36 cellular contexts compared by ENCODE assay signal in the genomic region with DNA sequence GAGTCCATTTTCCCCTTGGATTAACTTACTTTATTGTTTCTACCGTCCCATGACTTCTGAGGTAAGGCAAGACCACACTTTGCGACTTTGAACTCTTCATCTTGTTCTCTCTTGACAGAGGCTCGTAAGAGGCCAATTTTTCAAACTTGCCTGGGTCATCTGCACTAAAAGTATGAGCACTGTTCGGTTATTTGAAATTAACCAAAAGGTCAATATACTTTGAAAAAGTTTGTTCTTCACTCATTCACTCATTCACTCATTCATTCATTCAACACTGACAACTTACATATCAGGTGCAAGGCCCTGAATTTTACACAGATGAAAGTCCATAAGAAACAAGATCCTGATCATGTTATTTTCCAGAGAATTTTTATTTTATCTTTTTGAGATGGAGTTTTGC.
"Had no signal": no experiment of that assay in that cellular context is flagged by ENCODE, and none has a peak within 500 bp of the region (broad histone marks: within the 10 kb centered on the region; RNA-seq: fewer than 3 reads in every experiment).

No MANE protein-coding gene starts in this region.

- H3K27ac Mint-ChIP-seq: activated CD4-positive, alpha-beta memory T cell treated with anti-CD3 and anti-CD28 coated beads for 36 hours; activated T-helper 1 cell treated with anti-CD3 and anti-CD28 coated beads, Interleukin-12 subunit alpha, Interleukin-12 subunit beta, Interleukin-2, Interleukin-4 antibody, amounts not matched to agents 30 ng/mL and 10 ng/mL and 1 ng/mL, durations not matched to agents 14 hours and 24 hours and 36 hours; stimulated activated memory B cell treated with anti-CD40 and anti-IgM and Interleukin-4, amounts not matched to agents 10 μg/mL and 1 μg/mL and 100 μg/mL, for 72 hours; stimulated activated naive CD8-positive, alpha-beta T cell treated with anti-CD3 and anti-CD28 coated beads, Interleukin-15, amount 100 ng/mL, for 72 hours; T-helper 1 cell treated with Interleukin-12 subunit alpha and Interleukin-12 subunit beta and Interleukin-4 antibody, amounts not matched to agents 30 μg/mL and 1 μg/mL, for 36 hours had no signal

- H3K27me3 Mint-ChIP-seq: activated CD4-positive, alpha-beta memory T cell treated with anti-CD3 and anti-CD28 coated beads for 36 hours; progenitor cell of endocrine pancreas; stimulated activated memory B cell treated with anti-CD40 and anti-IgM and Interleukin-4, amounts not matched to agents 10 μg/mL and 1 μg/mL and 100 μg/mL, for 72 hours; stimulated activated naive CD8-positive, alpha-beta T cell treated with anti-CD3 and anti-CD28 coated beads, Interleukin-15, amount 100 ng/mL, for 72 hours had no signal

- H3K27ac ChIP-seq: esophagus muscularis mucosa, foreskin keratinocyte, lower lobe of right lung, ovary, sigmoid colon, thyroid gland, VCaP had no signal

- ATAC-seq: foreskin keratinocyte; left lobe of liver; lower lobe of right lung; mucosa of descending colon; stimulated activated memory B cell treated with anti-CD40 and anti-IgM and Interleukin-4, amounts not matched to agents 10 μg/mL and 1 μg/mL and 100 μg/mL, for 72 hours; stimulated activated naive CD8-positive, alpha-beta T cell treated with anti-CD3 and anti-CD28 coated beads, Interleukin-15, amount 100 ng/mL, for 72 hours had no signal

- H3K9me3 Mint-ChIP-seq: activated CD4-positive, alpha-beta memory T cell treated with anti-CD3 and anti-CD28 coated beads for 36 hours; activated T-helper 1 cell treated with anti-CD3 and anti-CD28 coated beads, Interleukin-12 subunit alpha, Interleukin-12 subunit beta, Interleukin-2, Interleukin-4 antibody, amounts not matched to agents 30 ng/mL and 10 ng/mL and 1 ng/mL, durations not matched to agents 14 hours and 24 hours and 36 hours; nephron progenitor cell; stimulated activated memory B cell treated with anti-CD40 and anti-IgM and Interleukin-4, amounts not matched to agents 10 μg/mL and 1 μg/mL and 100 μg/mL, for 72 hours; stimulated activated naive CD8-positive, alpha-beta T cell treated with anti-CD3 and anti-CD28 coated beads, Interleukin-15, amount 100 ng/mL, for 72 hours; T-helper 1 cell treated with Interleukin-12 subunit alpha and Interleukin-12 subunit beta and Interleukin-4 antibody, amounts not matched to agents 30 μg/mL and 1 μg/mL, for 36 hours had no signal

- DNase-seq: activated CD4-positive, alpha-beta memory T cell treated with anti-CD3 and anti-CD28 coated beads for 36 hours; activated CD4-positive, alpha-beta T cell treated with anti-CD3 and anti-CD28 coated beads for 4 hours; activated CD8-positive, alpha-beta memory T cell treated with anti-CD3 and anti-CD28 coated beads, Interleukin-2, amount 50 U/mL, for 4 hours; activated gamma-delta T cell; activated naive CD4-positive, alpha-beta T cell treated with anti-CD3 and anti-CD28 coated beads, Interleukin-2, amount 50 U/mL, for 16 hours; activated T-cell treated with anti-CD3 and anti-CD28 coated beads, Interleukin-2, amount 50 U/mL, for 1 hour; amniotic stem cell; central memory CD4-positive, alpha-beta T cell; dermis blood vessel endothelial cell; effector CD4-positive, alpha-beta T cell; foreskin keratinocyte; kidney glomerular epithelial cell; lower lobe of right lung; mesenchymal stem cell; mucosa of descending colon; nephron progenitor cell; ovary; stimulated activated CD4-positive, alpha-beta T cell treated with anti-CD3 and anti-CD28 coated beads, Interleukin-1b, Interleukin-23, amount 100 ng/mL, for 48 hours; stimulated activated CD4-positive, alpha-beta T cell treated with anti-CD3 and anti-CD28 coated beads, Interleukin-4, amount 100 ng/mL, for 4 hours; stimulated activated CD8-positive, alpha-beta memory T cell treated with anti-CD3 and anti-CD28 coated beads, Interleukin-4, amount 100 ng/mL, for 48 hours; stimulated activated naive CD8-positive, alpha-beta T cell treated with anti-CD3 and anti-CD28 coated beads, Interleukin-15, amount 100 ng/mL, for 72 hours; substantia nigra; SW 1271; T-helper 9 cell; thyroid gland had no signal

- H3K27me3 ChIP-seq: esophagus muscularis mucosa, foreskin keratinocyte, ovary, sigmoid colon, thyroid gland had no signal

- H3K36me3 ChIP-seq: esophagus muscularis mucosa, lower lobe of right lung, ovary, sigmoid colon, thyroid gland had no signal

- H3K4me3 Mint-ChIP-seq: activated CD4-positive, alpha-beta memory T cell treated with anti-CD3 and anti-CD28 coated beads for 36 hours; activated T-helper 1 cell treated with anti-CD3 and anti-CD28 coated beads, Interleukin-12 subunit alpha, Interleukin-12 subunit beta, Interleukin-2, Interleukin-4 antibody, amounts not matched to agents 30 ng/mL and 10 ng/mL and 1 ng/mL, durations not matched to agents 14 hours and 24 hours and 36 hours; nephron progenitor cell; stimulated activated memory B cell treated with anti-CD40 and anti-IgM and Interleukin-4, amounts not matched to agents 10 μg/mL and 1 μg/mL and 100 μg/mL, for 72 hours; stimulated activated naive CD8-positive, alpha-beta T cell treated with anti-CD3 and anti-CD28 coated beads, Interleukin-15, amount 100 ng/mL, for 72 hours; T-helper 1 cell treated with Interleukin-12 subunit alpha and Interleukin-12 subunit beta and Interleukin-4 antibody, amounts not matched to agents 30 μg/mL and 1 μg/mL, for 36 hours had no signal

- H3K4me1 ChIP-seq: esophagus muscularis mucosa, foreskin keratinocyte, lower lobe of right lung, sigmoid colon, thyroid gland had no signal

- FAIRE-seq: astrocyte, TTC549 had no signal

- H3K36me3 Mint-ChIP-seq: activated CD4-positive, alpha-beta memory T cell treated with anti-CD3 and anti-CD28 coated beads for 36 hours had no signal

- H3K9me3 ChIP-seq: esophagus muscularis mucosa, lower lobe of right lung, mucosa of descending colon, ovary, sigmoid colon, thyroid gland had no signal

- H3K4me2 ChIP-seq: smooth muscle cell had no signal

- H3K4me3 ChIP-seq: esophagus muscularis mucosa, lower lobe of right lung, mucosa of descending colon, ovary, sigmoid colon, smooth muscle cell, thyroid gland had no signal
